Comparison of ENCODE assay signal across 8 cellular contexts in genomic region chr17:39270923-39271322, GRCh38. TPM values are rescaled to one million over a fixed set of nuclear protein-coding genes. Genes with fewer than 3 reads are reported as not detected.
A peak's percentile ranks its signal among the peaks of the same experiment; 100 is the strongest.
DNase-seq lines count a peak whose midpoint lies in the region; ATAC-seq and TF ChIP-seq lines count a peak whose summit lies in the region.

No MANE protein-coding gene starts in this region.

- no peak overlapping the region for H3K27ac Mint-ChIP-seq in glutamatergic neuron (ENCODE audit: unreplicated experiment)
- no peak overlapping the region for H3K27ac Mint-ChIP-seq in activated T-helper 17 cell treated with anti-CD3 and anti-CD28 coated beads, Interleukin-2, amount 50 U/mL, for 72 hours

- POLR2A ChIA-PET in AG04450 (lab: Yijun Ruan, JAX), result interaction anchor here (0.6 kb wide), 1 partner anchor 160 kb away, joined by 3 read pairs; no protein-coding TSS in a partner anchor

- H3K4me3 Mint-ChIP-seq in glutamatergic neuron (ENCODE audit: unreplicated experiment), result no peak overlapping the region
- no peak overlapping the region for H3K4me3 Mint-ChIP-seq in activated T-helper 17 cell treated with anti-CD3 and anti-CD28 coated beads, Interleukin-2, amount 50 U/mL, for 72 hours

- CTCF ChIA-PET in AG04450 (lab: Charles Lee), result interaction anchor here (0.6 to 2.2 kb wide), 29 partner anchors 8 to 351 kb away, joined by 3 to 11 read pairs (median 5); partner anchors contain the start of gene CDK12

- H3K9me3 Mint-ChIP-seq in glutamatergic neuron (ENCODE audit: unreplicated experiment), result no peaks in the 10 kb centered on the region
- H3K9me3 Mint-ChIP-seq in activated T-helper 17 cell treated with anti-CD3 and anti-CD28 coated beads, Interleukin-2, amount 50 U/mL, for 72 hours, result no peaks in the 10 kb centered on the region

- H3K36me3 Mint-ChIP-seq in glutamatergic neuron (ENCODE audit: unreplicated experiment), result no peaks in the 10 kb centered on the region
- peaks cover 73% of the 10 kb centered on the region for H3K36me3 Mint-ChIP-seq in activated T-helper 17 cell treated with anti-CD3 and anti-CD28 coated beads, Interleukin-2, amount 50 U/mL, for 72 hours (ENCODE audit: low read depth)

- intact Hi-C loops in Right ventricle myocardium inferior (cut with DNase I), result no loop called here

- H3K27ac ChIP-seq in AG04450 (ENCODE audit: low read depth, low read length) (no peak overlapping the region), foreskin keratinocyte (no peak overlapping the region)

- DNase-seq in AG04450 (ENCODE audit: low read depth, low spot score), result peak; percentile 29
- peak; percentile 19 for DNase-seq in RPMI7951 (ENCODE audit: low read depth)
- no peak for DNase-seq in foreskin keratinocyte
- DNase-seq in glutamatergic neuron, result no peak
- DNase-seq in Right ventricle myocardium inferior (ENCODE audit: missing footprints), result no peak
- DNase-seq in hippocampal formation (lab: John Stamatoyannopoulos, UW), result no peak

- no peaks in the 10 kb centered on the region for H3K4me1 ChIP-seq in foreskin keratinocyte

- H3K4me1 Mint-ChIP-seq in glutamatergic neuron (ENCODE audit: low read depth, unreplicated experiment), result no peaks in the 10 kb centered on the region
- no peaks in the 10 kb centered on the region for H3K4me1 Mint-ChIP-seq in activated T-helper 17 cell treated with anti-CD3 and anti-CD28 coated beads, Interleukin-2, amount 50 U/mL, for 72 hours

- H3K27me3 ChIP-seq in AG04450 (ENCODE audit: control insufficient read depth, insufficient read depth, low read length) (no peaks in the 10 kb centered on the region), foreskin keratinocyte (no peaks in the 10 kb centered on the region)

- ATAC-seq in foreskin keratinocyte (no peak), Right ventricle myocardium inferior (no peak)
- no peak for ATAC-seq in activated T-helper 17 cell treated with anti-CD3 and anti-CD28 coated beads, Interleukin-2, amount 50 U/mL, for 72 hours (replicated peaks)

- no peak overlapping the region for H3K4me3 ChIP-seq in AG04450 (ENCODE audit: low read depth, low read length)

- TF ChIP-seq CTCF in AG04450 (IDR thresholded peaks at IDR 0.05; ENCODE audit: low read depth, low read length), result peak; percentile 72
- 0 out of 2 replicates have a peak, but pooled peaks have one; percentile 16 for TF ChIP-seq CTCF in GM12874 (IDR thresholded peaks at IDR 0.05; ENCODE audit: insufficient read depth, low read depth, low read length)
- peak; percentile 61 for TF ChIP-seq CTCF in foreskin keratinocyte (conservative IDR thresholded peaks at IDR 0.05)
- TF ChIP-seq CTCF in glutamatergic neuron (IDR thresholded peaks at IDR 0.05; ENCODE audit: partially characterized antibody, unreplicated experiment), result no peak

- H3K9me3 ChIP-seq in AG04450 (ENCODE audit: control insufficient read depth, insufficient read depth, low read length), result no peaks in the 10 kb centered on the region

- H3K27me3 Mint-ChIP-seq in glutamatergic neuron (ENCODE audit: unreplicated experiment), result no peaks in the 10 kb centered on the region
- H3K27me3 Mint-ChIP-seq in activated T-helper 17 cell treated with anti-CD3 and anti-CD28 coated beads, Interleukin-2, amount 50 U/mL, for 72 hours, result no peaks in the 10 kb centered on the region

RNA-seq across cellular contexts. Expression of gene STAC2, which starts 45.2 kb away (rescaled TPM):
- 0.04 TPM in 1 of 2 replicates, not detected in the other for polyA plus RNA-seq in AG04450 (2011; rRNA removed)
- not detected in 2 replicates for polyA minus RNA-seq in AG04450 (2011; rRNA and poly(A)+ RNA removed)
- 0.10 and 0.12 TPM in 2 replicates for total RNA-seq in RPMI7951 (2014; rRNA removed; shearing (Covaris generic))
- not detected in 2 replicates for total RNA-seq in foreskin keratinocyte
- not detected in 2 replicates for polyA plus RNA-seq in foreskin keratinocyte
- total RNA-seq in glutamatergic neuron (ENCODE audit: unreplicated experiment), result 1.8 TPM
- total RNA-seq in Right ventricle myocardium inferior, result 2.9 TPM
- not detected for total RNA-seq in activated T-helper 17 cell treated with anti-CD3 and anti-CD28 coated beads, Interleukin-2, amount 50 U/mL, for 72 hours

Comparison
In these comparisons a context has a peak if more than half of its experiments do, and no peak if none do; other contexts are left out.
1. DNase-seq: peak in AG04450 (single experiment) and RPMI7951 (single experiment); none in foreskin keratinocyte (0 of 2), glutamatergic neuron (single experiment), Right ventricle myocardium inferior (single experiment) and hippocampal formation (0 of 2).